In the genomic region with DNA sequence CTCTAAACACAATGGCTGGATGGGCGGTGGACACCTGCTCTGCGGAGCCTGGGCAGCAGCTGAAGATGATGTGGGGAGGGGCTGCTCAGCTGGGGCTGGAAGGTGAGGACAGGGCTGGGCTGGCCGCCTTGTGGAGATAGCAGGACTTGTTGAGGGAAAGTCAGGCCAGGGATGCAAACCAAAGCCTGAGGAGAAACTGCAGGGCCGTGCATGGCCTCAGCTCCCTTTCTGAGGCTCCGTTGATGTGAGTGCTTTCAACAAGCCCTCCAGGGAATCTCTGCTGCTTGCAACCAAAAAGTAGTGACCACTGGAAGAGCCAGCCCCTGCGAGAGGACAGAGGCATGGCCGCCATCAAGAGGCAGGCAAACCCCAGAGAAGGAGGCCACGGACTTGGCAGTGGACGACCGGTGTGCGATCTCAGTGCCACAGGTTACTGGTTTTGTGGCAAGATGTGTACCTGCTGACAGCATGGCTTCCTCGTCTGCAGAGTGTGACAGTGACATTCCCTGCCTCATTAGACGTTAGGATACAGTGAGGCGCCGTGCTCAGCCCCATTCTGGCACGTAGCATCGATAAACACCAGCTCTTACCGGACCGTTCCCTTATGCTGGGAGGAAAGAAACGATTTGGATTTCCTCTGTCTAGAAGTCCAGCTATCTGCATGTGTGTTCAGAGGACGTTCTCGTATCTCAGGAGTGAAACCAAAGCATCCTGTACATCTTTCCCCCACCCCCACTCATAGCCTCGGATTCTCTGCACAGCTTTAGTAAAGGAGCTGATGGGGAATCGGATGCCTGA, we compare ENCODE assay signal across 1 cellular context.
TF ChIP-seq lines count a peak whose summit lies in the region.

No MANE protein-coding gene starts in this region.

TF ChIP-seq in HepG2, 621 proteins besides CTCF, POLR2A, EP300 and RAD21 (continued from another document):
- peak; percentile 71; the same call in 1 of the 2 replicates for TF ChIP-seq ZMAT3 (CRISPR knock-in tag; conservative IDR thresholded peaks at IDR 0.05)
- TF ChIP-seq ATF7-NPFF (CRISPR knock-in tag; IDR thresholded peaks at IDR 0.05; ENCODE audit: low read depth), result no peak
- no peak for TF ChIP-seq CHCHD3 (CRISPR knock-in tag; IDR thresholded peaks at IDR 0.05)
- TF ChIP-seq HOXA3 (CRISPR knock-in tag; IDR thresholded peaks at IDR 0.05), result peak; percentile 34; the same call in 1 of the 2 replicates
- no peak for TF ChIP-seq MAZ (IDR thresholded peaks at IDR 0.05; ENCODE audit: borderline replicate concordance, low read depth, low read length)
- no peak for TF ChIP-seq MAZ (CRISPR knock-in tag; IDR thresholded peaks at IDR 0.05; ENCODE audit: low read depth)
- no peak for TF ChIP-seq ZNF121 (CRISPR knock-in tag; IDR thresholded peaks at IDR 0.05)
TF ChIP-seq in HepG2: peak in this region for 96.
